Comparison of ENCODE assay signal across 20 cellular contexts in genomic region chr19:28021316-28022185, GRCh38.
"Had no signal": no experiment of that assay in that cellular context is flagged by ENCODE, and none has a peak within 500 bp of the region (broad histone marks: within the 10 kb centered on the region; RNA-seq: fewer than 3 reads in every experiment).

No MANE protein-coding gene starts in this region.

- H3K27ac ChIP-seq: body of pancreas, dorsolateral prefrontal cortex, pancreas, sigmoid colon, spleen, thoracic aorta, VCaP had no signal

- H3K36me3 ChIP-seq: pancreas, sigmoid colon, spleen, thoracic aorta had no signal

- H3K9me3 ChIP-seq: body of pancreas, pancreas, sigmoid colon, spleen, thoracic aorta had no signal

- H3K27me3 ChIP-seq: body of pancreas, dorsolateral prefrontal cortex, pancreas, sigmoid colon, spleen had no signal

- FAIRE-seq: colon, islet of Langerhans, pancreas had no signal

- H3K4me3 ChIP-seq: body of pancreas, dorsolateral prefrontal cortex, pancreas, sigmoid colon, spleen, thoracic aorta had no signal

- DNase-seq: activated CD4-positive, alpha-beta T cell treated with anti-CD3 and anti-CD28 coated beads for 1 hour; activated CD4-positive, alpha-beta T cell treated with anti-CD3 and anti-CD28 coated beads, Interleukin-2, amount 50 U/mL, for 4 hours; activated naive CD8-positive, alpha-beta T cell treated with anti-CD3 and anti-CD28 coated beads for 36 hours; activated T-cell treated with anti-CD3 and anti-CD28 coated beads for 4 hours; amniotic stem cell; body of pancreas; dorsolateral prefrontal cortex; foreskin fibroblast; hippocampal formation; left cardiac atrium; naive thymus-derived CD4-positive, alpha-beta T cell; pancreas; sigmoid colon; spleen; stimulated activated naive B cell treated with anti-CD40 and anti-IgM and Interleukin-4, amounts not matched to agents 10 μg/mL and 1 μg/mL and 100 μg/mL, for 72 hours; T-helper 2 cell had no signal

- H3K4me1 ChIP-seq: body of pancreas, pancreas, spleen had no signal

- ATAC-seq: body of pancreas; stimulated activated naive B cell treated with anti-CD40 and anti-IgM and Interleukin-4, amounts not matched to agents 10 μg/mL and 1 μg/mL and 100 μg/mL, for 72 hours had no signal
